Comparison of ENCODE assay signal across 8 cellular contexts in genomic region chr17:81870155-81870977, GRCh38. TPM values are rescaled to one million over a fixed set of nuclear protein-coding genes. Genes with fewer than 3 reads are reported as not detected.
DNase-seq lines count a peak whose midpoint lies in the region; ATAC-seq and TF ChIP-seq lines count a peak whose summit lies in the region.

No MANE protein-coding gene starts in this region.

- H3K9me3 ChIP-seq in WERI-Rb-1 (ENCODE audit: severe bottlenecking) (no peaks in the 10 kb centered on the region), mucosa of stomach (ENCODE audit: control insufficient read depth, low read length) (no peaks in the 10 kb centered on the region), upper lobe of left lung (no peaks in the 10 kb centered on the region)

- peak overlapping the region; percentile 56 for H3K27ac ChIP-seq in WERI-Rb-1
- H3K27ac ChIP-seq in upper lobe of left lung = peak overlapping the region; percentile 92 to 99 (median 96)

- peak overlapping the region; percentile 85 to 97 for H3K27ac Mint-ChIP-seq in effector memory CD8-positive, alpha-beta T cell

- H3K36me3 ChIP-seq in WERI-Rb-1 (peaks cover 48% of the 10 kb centered on the region), mucosa of stomach (ENCODE audit: control insufficient read depth, insufficient read depth, low read length) (peaks cover 11% of the 10 kb centered on the region), upper lobe of left lung (peaks cover 14 to 49% (median 31%) of the 10 kb centered on the region in 4 donors)

- TF ChIP-seq CTCF in WERI-Rb-1 (IDR thresholded peaks at IDR 0.05; ENCODE audit: low read depth, low read length) = no peak
- TF ChIP-seq CTCF in upper lobe of left lung (IDR thresholded peaks at IDR 0.05) = no peak

- peak overlapping the region; percentile 91 for H3K9ac ChIP-seq in mucosa of stomach (ENCODE audit: low read length)

- peak in 2 of 4 donors; percentile 16 to 23 for TF ChIP-seq POLR2A in upper lobe of left lung (IDR thresholded peaks at IDR 0.05)

- intact Hi-C loops in Right ventricle myocardium inferior (cut with DNase I) (no loop called here), cardiac septum (cut with DNase I) (loop anchor here (5.0 kb wide), 2 partner anchors 38 to 57 kb away; partner anchors contain the start of genes MAFG and MCRIP1)

- TF ChIP-seq EP300 in upper lobe of left lung (IDR thresholded peaks at IDR 0.05) = no peak

- DNase-seq in Right ventricle myocardium inferior (ENCODE audit: missing footprints) (peak; percentile 79), cardiac septum (ENCODE audit: low spot score) (no peak), WERI-Rb-1 (no peak), upper lobe of left lung (peak; percentile 48 to 91), G401 (ENCODE audit: low spot score) (no peak)
- DNase-seq in effector memory CD8-positive, alpha-beta T cell = peak; percentile 36 to 41 (median 40)

- H3K27me3 ChIP-seq in WERI-Rb-1 (ENCODE audit: insufficient read depth, low read depth, severe bottlenecking) (no peaks in the 10 kb centered on the region), mucosa of stomach (ENCODE audit: control insufficient read depth, insufficient read depth, low read length) (no peaks in the 10 kb centered on the region), upper lobe of left lung (no peaks in the 10 kb centered on the region)

- H3K4me3 ChIP-seq in WERI-Rb-1 (ENCODE audit: low read depth, low read length) (peak overlapping the region; percentile 89), mucosa of stomach (ENCODE audit: low read length) (peak overlapping the region; percentile 90), upper lobe of left lung (peak overlapping the region; percentile 67 to 98 (median 87))

- no peaks in the 10 kb centered on the region for H3K9me3 Mint-ChIP-seq in effector memory CD8-positive, alpha-beta T cell

- H3K4me1 ChIP-seq in mucosa of stomach (ENCODE audit: control insufficient read depth, insufficient read depth, low read length) = peaks cover 53% of the 10 kb centered on the region
- H3K4me1 ChIP-seq in upper lobe of left lung = peaks cover 37 to 58% (median 45%) of the 10 kb centered on the region in 4 donors

- no peak for ATAC-seq in Right ventricle myocardium inferior
- ATAC-seq in HG03457 (IDR thresholded peaks at IDR 0.05; ENCODE audit: unreplicated experiment) = peak; percentile 14
- ATAC-seq in effector memory CD8-positive, alpha-beta T cell (replicated peaks) = peak; percentile 31
- peak; percentile 3 to 14 for ATAC-seq in upper lobe of left lung (ENCODE audit: low FRiP score in 2 of 2)

- peaks cover 21 to 27% of the 10 kb centered on the region in 2 donors for H3K4me1 Mint-ChIP-seq in effector memory CD8-positive, alpha-beta T cell (ENCODE audit: low read depth in 2 of 2)

- no peaks in the 10 kb centered on the region for H3K27me3 Mint-ChIP-seq in effector memory CD8-positive, alpha-beta T cell

- peak overlapping the region; percentile 78 to 86 for H3K4me3 Mint-ChIP-seq in effector memory CD8-positive, alpha-beta T cell

- in situ Hi-C loops in G401 (cut with HindIII; ENCODE audit: low sequenced_read_pairs) = no loop called here

- 4 to 5% methylated on average over 23 to 52 of the region's 64 CpGs for WGBS in upper lobe of left lung, 2 donors

- H3K36me3 Mint-ChIP-seq in effector memory CD8-positive, alpha-beta T cell (ENCODE audit: insufficient read depth) = peaks cover 71% of the 10 kb centered on the region

RNA-seq across cellular contexts. Expression of gene ARHGDIA, which starts 0.8 kb away (rescaled TPM):
- 126 TPM for total RNA-seq in Right ventricle myocardium inferior
- total RNA-seq in cardiac septum = 158 TPM
- total RNA-seq in upper lobe of left lung = 100 to 1,000 TPM; 171 to 522 (median 302) TPM
- total RNA-seq in G401 (2014; rRNA removed; shearing (Covaris generic)) = 183 and 209 TPM in 2 replicates

RNA-seq across cellular contexts. Expression of gene P4HB, which starts 10.0 kb away (rescaled TPM):
- total RNA-seq in Right ventricle myocardium inferior (355 TPM), cardiac septum (371 TPM), upper lobe of left lung (100 to 1,000 TPM; 374 to 627 (median 531) TPM)
- 310 and 320 TPM in 2 replicates for total RNA-seq in G401 (2014; rRNA removed; shearing (Covaris generic))

RNA-seq across cellular contexts. Expression of gene ALYREF, which starts 21.0 kb away (rescaled TPM):
- total RNA-seq in Right ventricle myocardium inferior (35.5 TPM), cardiac septum (40.1 TPM), upper lobe of left lung (10 to 100 TPM; 43.0 to 71.0 (median 60.1) TPM)
- 379 and 407 TPM in 2 replicates for total RNA-seq in G401 (2014; rRNA removed; shearing (Covaris generic))

RNA-seq across cellular contexts. Expression of gene ANAPC11, which starts 21.2 kb away (rescaled TPM):
- 179 TPM for total RNA-seq in Right ventricle myocardium inferior
- 131 TPM for total RNA-seq in cardiac septum
- total RNA-seq in upper lobe of left lung = 100 to 1,000 TPM in 3 of 6 donors, 10 to 100 TPM in 3; 24.1 to 138 (median 99.2) TPM
- 194 and 216 TPM in 2 replicates for total RNA-seq in G401 (2014; rRNA removed; shearing (Covaris generic))

RNA-seq across cellular contexts. Expression of gene NPB, which starts 31.7 kb away (rescaled TPM):
- total RNA-seq in Right ventricle myocardium inferior (0.38 TPM), cardiac septum (0.51 TPM), upper lobe of left lung (1 to 10 TPM in 1 of 6 donors, under 1 TPM in 2, not detected in 3; 0.37 to 1.8 (median 0.94) TPM)
- total RNA-seq in G401 (2014; rRNA removed; shearing (Covaris generic)) = 0.41 and 0.74 TPM in 2 replicates

Comparison
In these comparisons a context has a peak if more than half of its experiments do, and no peak if none do; other contexts are left out.
1. DNase-seq: peak in Right ventricle myocardium inferior (single experiment), effector memory CD8-positive, alpha-beta T cell (3 of 3) and upper lobe of left lung (2 of 2); none in cardiac septum (single experiment), WERI-Rb-1 (single experiment) and G401 (single experiment).
2. Peak in every context shown above with its lines, with median percentiles within 50 percentile points of each other: H3K4me3 ChIP-seq.